In the genomic region with DNA sequence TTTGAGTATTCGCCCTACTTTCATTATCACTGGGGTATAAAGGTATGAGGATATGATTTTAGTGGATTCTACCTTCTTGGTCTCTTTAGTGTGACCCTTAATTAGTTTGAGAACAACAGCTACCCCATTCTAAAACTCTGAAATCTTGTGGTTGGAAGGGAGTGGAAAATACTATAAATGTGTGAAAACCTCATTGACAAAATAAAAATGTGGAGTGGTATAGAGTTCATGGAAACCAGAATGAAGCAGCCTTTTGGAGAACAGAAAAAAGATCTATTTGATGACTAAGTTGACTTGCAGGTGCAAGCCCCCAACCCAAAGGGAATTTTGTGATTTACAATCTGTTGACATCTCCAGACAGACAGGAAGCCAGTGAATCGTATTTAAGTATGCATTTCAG, we compare ENCODE assay signal across 19 cellular contexts.
DNase-seq lines count a peak whose midpoint lies in the region; ATAC-seq and TF ChIP-seq lines count a peak whose summit lies in the region.
"Had no signal": no experiment of that assay in that cellular context is flagged by ENCODE, and none has a peak within 500 bp of the region (broad histone marks: within the 10 kb centered on the region; RNA-seq: fewer than 3 reads in every experiment).

No MANE protein-coding gene starts in this region.

- H3K4me3 ChIP-seq in hepatocyte = no peak overlapping the region
- no peak overlapping the region for H3K4me3 ChIP-seq in trophoblast cell (ENCODE audit: low read depth, low read length)
- H3K4me3 ChIP-seq: SK-N-MC had no signal

- H3K27me3 Mint-ChIP-seq in activated CD8-positive, alpha-beta T cell treated with anti-CD3 and anti-CD28 coated beads for 36 hours = peaks cover 20% of the 10 kb centered on the region
- peaks cover 6% of the 10 kb centered on the region for H3K27me3 Mint-ChIP-seq in activated CD8-positive, alpha-beta T cell treated with anti-CD3 and anti-CD28 coated beads, Interleukin-2, amount 10 ng/mL, durations not matched to agents 7 days and 5 days (ENCODE audit: low read depth)
- peaks cover 21% of the 10 kb centered on the region for H3K27me3 Mint-ChIP-seq in stimulated activated naive CD8-positive, alpha-beta T cell treated with anti-CD3 and anti-CD28 coated beads, Interleukin-15, Interleukin-2, amounts not matched to agents 100 ng/mL and 50 ng/mL, for 24 hours
- H3K27me3 Mint-ChIP-seq in endothelial cell (ENCODE audit: unreplicated experiment) = no peaks in the 10 kb centered on the region

- no peak overlapping the region for H2AFZ ChIP-seq in hepatocyte
- no peak overlapping the region for H2AFZ ChIP-seq in trophoblast cell (ENCODE audit: insufficient read depth, low read length, poor library complexity)

- H2AK5ac ChIP-seq in trophoblast cell (ENCODE audit: low read length) = no peak overlapping the region

- no peak for TF ChIP-seq CTCF in activated CD8-positive, alpha-beta T cell treated with anti-CD3 and anti-CD28 coated beads for 36 hours (IDR thresholded peaks at IDR 0.05)
- TF ChIP-seq CTCF in hepatocyte (IDR thresholded peaks at IDR 0.05; ENCODE audit: poor library complexity) (no peak), endothelial cell (IDR thresholded peaks at IDR 0.05; ENCODE audit: unreplicated experiment) (no peak)

- H3K36me3 ChIP-seq in hepatocyte (replicated peaks; ENCODE audit: insufficient read depth, low read depth) = no peaks in the 10 kb centered on the region
- no peaks in the 10 kb centered on the region for H3K36me3 ChIP-seq in trophoblast cell (ENCODE audit: control insufficient read depth in 1 of 2, insufficient read depth in 2 of 2, low read length in 2 of 2)

- no peaks in the 10 kb centered on the region for H3K9me3 Mint-ChIP-seq in activated CD8-positive, alpha-beta T cell treated with anti-CD3 and anti-CD28 coated beads for 36 hours
- no peaks in the 10 kb centered on the region for H3K9me3 Mint-ChIP-seq in activated CD8-positive, alpha-beta T cell treated with anti-CD3 and anti-CD28 coated beads, Interleukin-2, amount 10 ng/mL, durations not matched to agents 7 days and 5 days (ENCODE audit: insufficient read depth)
- H3K9me3 Mint-ChIP-seq in stimulated activated naive CD8-positive, alpha-beta T cell treated with anti-CD3 and anti-CD28 coated beads, Interleukin-15, Interleukin-2, amounts not matched to agents 100 ng/mL and 50 ng/mL, for 24 hours = no peaks in the 10 kb centered on the region
- no peaks in the 10 kb centered on the region for H3K9me3 Mint-ChIP-seq in endothelial cell (ENCODE audit: unreplicated experiment)

- no peak overlapping the region for H3K23ac ChIP-seq in trophoblast cell (ENCODE audit: low read length)

- H3K27ac Mint-ChIP-seq in activated CD8-positive, alpha-beta T cell treated with anti-CD3 and anti-CD28 coated beads for 36 hours = peak overlapping the region; percentile 5
- no peak overlapping the region for H3K27ac Mint-ChIP-seq in activated CD8-positive, alpha-beta T cell treated with anti-CD3 and anti-CD28 coated beads, Interleukin-2, amount 10 ng/mL, durations not matched to agents 7 days and 5 days
- H3K27ac Mint-ChIP-seq in stimulated activated naive CD8-positive, alpha-beta T cell treated with anti-CD3 and anti-CD28 coated beads, Interleukin-15, Interleukin-2, amounts not matched to agents 100 ng/mL and 50 ng/mL, for 24 hours = peak overlapping the region; percentile 42
- H3K27ac Mint-ChIP-seq in endothelial cell (ENCODE audit: unreplicated experiment) = no peak overlapping the region
- H3K27ac Mint-ChIP-seq: HFFc6 had no signal

- H3K9me2 ChIP-seq in hepatocyte (replicated peaks; ENCODE audit: insufficient read depth) = no peaks in the 10 kb centered on the region

- H3K79me1 ChIP-seq in trophoblast cell (ENCODE audit: low read length) = no peaks in the 10 kb centered on the region

- intact Hi-C loops in activated CD8-positive, alpha-beta T cell treated with anti-CD3 and anti-CD28 coated beads for 36 hours (cut with micrococcal nuclease) = no loop called here

- H3K27me3 ChIP-seq in hepatocyte = no peaks in the 10 kb centered on the region
- H3K27me3 ChIP-seq in trophoblast cell (ENCODE audit: insufficient read depth, low read length) = no peaks in the 10 kb centered on the region

- H3K4me1 Mint-ChIP-seq in activated CD8-positive, alpha-beta T cell treated with anti-CD3 and anti-CD28 coated beads for 36 hours (ENCODE audit: low read depth) = peaks cover 8% of the 10 kb centered on the region
- no peaks in the 10 kb centered on the region for H3K4me1 Mint-ChIP-seq in activated CD8-positive, alpha-beta T cell treated with anti-CD3 and anti-CD28 coated beads, Interleukin-2, amount 10 ng/mL, durations not matched to agents 7 days and 5 days (ENCODE audit: low read depth)
- H3K4me1 Mint-ChIP-seq in stimulated activated naive CD8-positive, alpha-beta T cell treated with anti-CD3 and anti-CD28 coated beads, Interleukin-15, Interleukin-2, amounts not matched to agents 100 ng/mL and 50 ng/mL, for 24 hours (ENCODE audit: low read depth) = peaks cover 9% of the 10 kb centered on the region
- no peaks in the 10 kb centered on the region for H3K4me1 Mint-ChIP-seq in endothelial cell (ENCODE audit: unreplicated experiment)

- H3K79me2 ChIP-seq in hepatocyte (no peaks in the 10 kb centered on the region), trophoblast cell (ENCODE audit: control insufficient read depth, insufficient read depth, low read length, poor library complexity) (no peaks in the 10 kb centered on the region)

- WGBS in hepatocyte (ENCODE audit: low lambda C conversion rate, missing lambda C conversion rate) = 50% methylated on average over 2 of the region's 2 CpGs
- no CpG with 5 or more reads among the region's 2 CpGs for WGBS in trophoblast cell (ENCODE audit: extremely low coverage, insufficient coverage, insufficient read length)

- H3K4me1 ChIP-seq in hepatocyte (ENCODE audit: insufficient read depth) (no peaks in the 10 kb centered on the region), trophoblast cell (ENCODE audit: control insufficient read depth in 1 of 2, insufficient read depth in 2 of 2, low read length in 2 of 2) (no peaks in the 10 kb centered on the region)

- CTCF ChIA-PET in activated CD8-positive, alpha-beta T cell treated with anti-CD3 and anti-CD28 coated beads for 36 hours (lab: Charles Lee) = no interaction called here
- CTCF ChIA-PET in activated CD8-positive, alpha-beta T cell treated with anti-CD3 and anti-CD28 coated beads, Interleukin-2, amount 10 ng/mL, durations not matched to agents 7 days and 5 days (lab: Charles Lee) = no interaction called here

- peak overlapping the region; percentile 62 for H3K27ac ChIP-seq in hepatocyte
- no peak overlapping the region for H3K27ac ChIP-seq in trophoblast cell (ENCODE audit: low read depth, low read length)
- H3K27ac ChIP-seq: C4-2B, SK-N-MC had no signal

- no peak overlapping the region for H2BK12ac ChIP-seq in trophoblast cell (ENCODE audit: low read length)

- peak; percentile 87 for ATAC-seq in activated CD8-positive, alpha-beta T cell treated with anti-CD3 and anti-CD28 coated beads for 36 hours
- ATAC-seq in activated CD8-positive, alpha-beta T cell treated with anti-CD3 and anti-CD28 coated beads, Interleukin-2, amount 10 ng/mL, durations not matched to agents 7 days and 5 days = no peak
- peak; percentile 56 for ATAC-seq in HG03175 (IDR thresholded peaks at IDR 0.05; ENCODE audit: unreplicated experiment)
- ATAC-seq: HepG2, Panc1, Right ventricle myocardium inferior had no signal

- H4K20me1 ChIP-seq in hepatocyte (ENCODE audit: insufficient read depth, poor library complexity, severe bottlenecking) = no peaks in the 10 kb centered on the region

- H3K4me2 ChIP-seq in hepatocyte (no peak overlapping the region), trophoblast cell (ENCODE audit: low read length) (no peak overlapping the region)

- H3K18ac ChIP-seq in trophoblast cell (ENCODE audit: low read length) = no peak overlapping the region

- no peak overlapping the region for H4K12ac ChIP-seq in trophoblast cell (ENCODE audit: low read depth, low read length)

- H2BK120ac ChIP-seq in trophoblast cell (ENCODE audit: insufficient read depth, low read length, poor library complexity) = no peak overlapping the region

- no peak overlapping the region for H3K9ac ChIP-seq in trophoblast cell (ENCODE audit: low read length)

- H4K91ac ChIP-seq in trophoblast cell (ENCODE audit: low read depth, low read length) = no peak overlapping the region

- H3K9me3 ChIP-seq in hepatocyte (ENCODE audit: low read depth) = no peaks in the 10 kb centered on the region
- no peaks in the 10 kb centered on the region for H3K9me3 ChIP-seq in trophoblast cell (ENCODE audit: insufficient read depth, low read depth, low read length)

- H3K4me3 Mint-ChIP-seq in activated CD8-positive, alpha-beta T cell treated with anti-CD3 and anti-CD28 coated beads for 36 hours = no peak overlapping the region
- no peak overlapping the region for H3K4me3 Mint-ChIP-seq in activated CD8-positive, alpha-beta T cell treated with anti-CD3 and anti-CD28 coated beads, Interleukin-2, amount 10 ng/mL, durations not matched to agents 7 days and 5 days
- H3K4me3 Mint-ChIP-seq in stimulated activated naive CD8-positive, alpha-beta T cell treated with anti-CD3 and anti-CD28 coated beads, Interleukin-15, Interleukin-2, amounts not matched to agents 100 ng/mL and 50 ng/mL, for 24 hours = no peak overlapping the region
- no peak overlapping the region for H3K4me3 Mint-ChIP-seq in endothelial cell (ENCODE audit: unreplicated experiment)
- H3K4me3 Mint-ChIP-seq: HFFc6 had no signal

- DNase-seq in activated CD8-positive, alpha-beta T cell treated with anti-CD3 and anti-CD28 coated beads for 36 hours = no peak
- no peak for DNase-seq in activated CD8-positive, alpha-beta T cell treated with anti-CD3 and anti-CD28 coated beads, Interleukin-2, amount 10 ng/mL, durations not matched to agents 7 days and 5 days
- DNase-seq in hepatocyte (ENCODE audit: low spot score) (no peak), endothelial cell (ENCODE audit: low spot score) (no peak), trophoblast cell (no peak)
- DNase-seq: DMS 273 treated with DMSO at 0.1 percent for 48 hours, GF-D8, HFFc6, NCI-H1048, NCI-H1694 treated with DMSO at 0.1 percent for 48 hours, NCI-H2107, NCI-H446 had no signal

- no peak overlapping the region for H3K14ac ChIP-seq in trophoblast cell (ENCODE audit: low read length)

- H4K8ac ChIP-seq in trophoblast cell (ENCODE audit: low read depth, low read length) = no peak overlapping the region

- POLR2A ChIA-PET in activated CD8-positive, alpha-beta T cell treated with anti-CD3 and anti-CD28 coated beads for 36 hours (lab: Charles Lee) = no interaction called here
- POLR2A ChIA-PET in activated CD8-positive, alpha-beta T cell treated with anti-CD3 and anti-CD28 coated beads, Interleukin-2, amount 10 ng/mL, durations not matched to agents 7 days and 5 days (lab: Charles Lee) = no interaction called here

- H2BK5ac ChIP-seq in trophoblast cell (ENCODE audit: low read depth, low read length, poor library complexity) = no peak overlapping the region

- no peaks in the 10 kb centered on the region for H3K36me3 Mint-ChIP-seq in activated CD8-positive, alpha-beta T cell treated with anti-CD3 and anti-CD28 coated beads for 36 hours (ENCODE audit: low read depth)
- no peaks in the 10 kb centered on the region for H3K36me3 Mint-ChIP-seq in activated CD8-positive, alpha-beta T cell treated with anti-CD3 and anti-CD28 coated beads, Interleukin-2, amount 10 ng/mL, durations not matched to agents 7 days and 5 days (ENCODE audit: low read depth)
- H3K36me3 Mint-ChIP-seq in stimulated activated naive CD8-positive, alpha-beta T cell treated with anti-CD3 and anti-CD28 coated beads, Interleukin-15, Interleukin-2, amounts not matched to agents 100 ng/mL and 50 ng/mL, for 24 hours (ENCODE audit: low read depth) = no peaks in the 10 kb centered on the region
- no peaks in the 10 kb centered on the region for H3K36me3 Mint-ChIP-seq in endothelial cell (ENCODE audit: low read depth, unreplicated experiment)

- H3K4ac ChIP-seq in trophoblast cell (ENCODE audit: low read depth, low read length) = no peak overlapping the region

Comparison
In these comparisons a context has a peak if more than half of its experiments do, and no peak if none do; other contexts are left out.
1. H3K27ac Mint-ChIP-seq: peak in activated CD8-positive, alpha-beta T cell treated with anti-CD3 and anti-CD28 coated beads for 36 hours (single experiment) and stimulated activated naive CD8-positive, alpha-beta T cell treated with anti-CD3 and anti-CD28 coated beads, Interleukin-15, Interleukin-2, amounts not matched to agents 100 ng/mL and 50 ng/mL, for 24 hours (single experiment); none in activated CD8-positive, alpha-beta T cell treated with anti-CD3 and anti-CD28 coated beads, Interleukin-2, amount 10 ng/mL, durations not matched to agents 7 days and 5 days (single experiment) and endothelial cell (single experiment).